17 cellular contexts compared by ENCODE assay signal in the genomic region with DNA sequence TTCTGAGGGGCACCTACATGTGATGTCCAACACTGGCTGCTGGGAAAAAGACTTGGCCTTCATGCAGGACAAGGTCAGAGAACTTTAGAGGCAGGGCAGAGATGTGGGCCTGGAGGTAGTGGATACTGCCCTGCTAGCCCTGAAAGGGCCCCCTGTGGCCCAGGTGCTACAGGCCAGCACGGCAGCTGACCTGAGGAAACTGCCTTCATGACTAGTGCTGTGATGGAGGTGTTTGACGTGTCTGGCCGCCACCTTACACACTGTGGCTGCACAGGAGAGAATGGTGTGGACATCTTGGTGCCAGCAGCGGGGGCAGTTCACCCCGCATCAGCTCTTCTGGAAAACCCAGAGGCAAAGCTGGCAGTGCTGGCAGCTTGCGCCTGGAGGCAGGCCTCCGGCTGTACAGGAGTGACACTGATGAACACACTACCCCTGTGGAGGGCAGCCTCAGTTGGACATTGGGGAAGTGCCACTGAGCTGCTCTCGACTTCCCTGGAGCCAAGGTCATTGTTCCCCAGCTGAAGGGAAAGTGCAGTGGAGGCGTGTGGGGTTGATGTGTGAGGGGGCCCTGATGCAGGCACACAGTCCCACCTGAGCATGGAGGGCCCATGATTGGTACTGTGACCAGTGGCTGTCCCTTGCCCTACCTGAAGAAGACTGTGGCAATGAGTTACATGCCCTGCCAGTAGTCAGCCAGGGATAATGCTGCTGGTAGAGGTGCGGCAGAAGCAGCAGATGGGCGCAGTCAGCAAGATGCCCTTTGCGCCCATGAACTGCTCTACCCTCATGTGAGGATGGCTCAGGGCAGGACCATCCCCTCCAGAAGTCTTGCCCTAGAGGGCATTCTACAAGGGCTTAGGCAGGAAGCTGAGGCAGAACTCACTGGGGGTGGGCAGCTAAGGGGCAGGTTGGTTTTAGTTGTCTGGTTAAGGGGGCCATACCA. TPM values are rescaled to one million over a fixed set of nuclear protein-coding genes. Genes with fewer than 3 reads are reported as not detected.
A peak's percentile ranks its signal among the peaks of the same experiment; 100 is the strongest.
DNase-seq lines count a peak whose midpoint lies in the region; ATAC-seq and TF ChIP-seq lines count a peak whose summit lies in the region.
"Had no signal": no experiment of that assay in that cellular context is flagged by ENCODE, and none has a peak within 500 bp of the region (broad histone marks: within the 10 kb centered on the region; RNA-seq: fewer than 3 reads in every experiment).

No MANE protein-coding gene starts in this region.

- H4K91ac ChIP-seq in H9 (ENCODE audit: insufficient read length, low read depth, low read length), result no peak overlapping the region

- no peaks in the 10 kb centered on the region for H3K79me2 ChIP-seq in H9 (ENCODE audit: insufficient read depth, low read length)

- H3K4me3 Mint-ChIP-seq in H9 (no peak overlapping the region), type B pancreatic cell (no peak overlapping the region)
- H3K4me3 Mint-ChIP-seq: CD4-positive, CD25-positive, alpha-beta regulatory T cell had no signal

- H3K4me2 ChIP-seq in H9 (ENCODE audit: insufficient read depth, insufficient read length, low read length), result no peak overlapping the region

- no peak overlapping the region for H2AK5ac ChIP-seq in H9 (ENCODE audit: insufficient read length, low read length)

- no peak overlapping the region for H2AFZ ChIP-seq in H9 (ENCODE audit: low read length)

- ATAC-seq in esophagus mucosa, result peak; percentile 9
- peak; percentile 47 for ATAC-seq in mucosa of descending colon

- H2BK5ac ChIP-seq in H9 (ENCODE audit: insufficient read length, low read length), result no peak overlapping the region

- TF ChIP-seq CTCF in H9 (conservative IDR thresholded peaks at IDR 0.05), result no peak
- TF ChIP-seq CTCF in mucosa of descending colon (IDR thresholded peaks at IDR 0.05), result no peak
- no peak for TF ChIP-seq CTCF in type B pancreatic cell (conservative IDR thresholded peaks at IDR 0.05)

- H3K23ac ChIP-seq in H9 (ENCODE audit: insufficient read length, low read depth, low read length), result no peak overlapping the region

- intact Hi-C loops in mucosa of descending colon (cut with DNase I, micrococcal nuclease), result no loop called here

- peaks cover 9 to 10% of the 10 kb centered on the region in 2 experiments for H3K4me1 Mint-ChIP-seq in H9
- no peaks in the 10 kb centered on the region for H3K4me1 Mint-ChIP-seq in type B pancreatic cell (ENCODE audit: unreplicated experiment)

- H2BK120ac ChIP-seq in H9 (ENCODE audit: low read depth, low read length, poor library complexity, severe bottlenecking), result no peak overlapping the region

- H3K56ac ChIP-seq in H9 (ENCODE audit: insufficient read length, low read depth, low read length), result no peak overlapping the region

- H3K27ac Mint-ChIP-seq in H9, result no peak overlapping the region; a peak in 1 of 7 replicates
- no peak overlapping the region for H3K27ac Mint-ChIP-seq in type B pancreatic cell
- H3K27ac Mint-ChIP-seq: CD4-positive, CD25-positive, alpha-beta regulatory T cell had no signal

- no peaks in the 10 kb centered on the region for H3K79me1 ChIP-seq in H9 (ENCODE audit: insufficient read depth, low read depth, low read length, poor library complexity, severe bottlenecking)

- H3K36me3 ChIP-seq in SJSA1 (no peaks in the 10 kb centered on the region), mucosa of descending colon (ENCODE audit: low read depth) (no peaks in the 10 kb centered on the region)

- no peak overlapping the region for H3K14ac ChIP-seq in H9 (ENCODE audit: insufficient read depth, low read length)

- H3K27ac ChIP-seq in H9 (ENCODE audit: insufficient read length, low read depth, low read length) (no peak overlapping the region), SJSA1 (0 out of 2 replicates have a peak overlapping the region, but pooled peaks have one; percentile 6)

- no peak overlapping the region for H4K5ac ChIP-seq in H9 (ENCODE audit: insufficient read length, low read depth, low read length)

- H3K4me1 ChIP-seq in H9 (ENCODE audit: insufficient read depth, low read length) (no peaks in the 10 kb centered on the region; the same call in 1 of the 2 replicates), SJSA1 (replicated peaks) (peaks cover 44% of the 10 kb centered on the region), mucosa of descending colon (ENCODE audit: low read depth) (peaks cover 21% of the 10 kb centered on the region)

- no peak overlapping the region for H4K8ac ChIP-seq in H9 (replicated peaks; ENCODE audit: insufficient read length, low read depth, low read length)

- in situ Hi-C loops in G401 (cut with HindIII; ENCODE audit: low sequenced_read_pairs), result no loop called here

- DNase-seq in H9 (no peak), SJSA1 (ENCODE audit: low read depth in 1 of 2, low spot score in 2 of 2) (no peak), mucosa of descending colon (peak in 1 of 3 donors; percentile 61), type B pancreatic cell (ENCODE audit: extremely low spot score, unreplicated experiment) (no peak), G401 (ENCODE audit: low spot score) (no peak), NCI-H69 (lab: John Stamatoyannopoulos, UW) (no peak)
- no peak for DNase-seq in stimulated activated CD4-positive, alpha-beta T cell treated with anti-CD3 and anti-CD28 coated beads, Interleukin-4, amount 100 ng/mL, for 4 hours
- DNase-seq: ACHN; CD4-positive, CD25-positive, alpha-beta regulatory T cell; GDM1; KG1; NCI-H1105; NCI-H1694 treated with DMSO at 0.1 percent for 48 hours; NCI-H446; NCI-H748 treated with DMSO at 0.1 percent for 48 hours; SHP77 had no signal

- H3K18ac ChIP-seq in H9 (ENCODE audit: insufficient read length, low read depth, low read length), result peak overlapping the region; percentile 11

- no peak overlapping the region for H3K9ac ChIP-seq in H9 (ENCODE audit: extremely low read depth, insufficient read length, low read length)

- H4K20me1 ChIP-seq in H9 (ENCODE audit: control insufficient read depth, insufficient read depth, insufficient read length), result no peaks in the 10 kb centered on the region

- H3K4ac ChIP-seq in H9 (ENCODE audit: low read depth, low read length), result no peak overlapping the region

- no peak overlapping the region for H3T11ph ChIP-seq in H9 (ENCODE audit: low read length)

- H3K27me3 Mint-ChIP-seq in H9 (ENCODE audit: low read depth) (peaks cover 6% of the 10 kb centered on the region), type B pancreatic cell (no peaks in the 10 kb centered on the region)

- WGBS in H9 (ENCODE audit: extremely low coverage, insufficient read length, low lambda C conversion rate), result no CpG with 5 or more reads among the region's 12 CpGs

- H3K36me3 Mint-ChIP-seq in H9 (ENCODE audit: insufficient read depth in 1 of 3, low read depth in 3 of 3), result no peaks in the 10 kb centered on the region; a peak in 1 of 7 replicates
- no peaks in the 10 kb centered on the region for H3K36me3 Mint-ChIP-seq in type B pancreatic cell

- no peaks in the 10 kb centered on the region for H3K27me3 ChIP-seq in H9 (ENCODE audit: insufficient read depth, low read length)
- no peaks in the 10 kb centered on the region for H3K27me3 ChIP-seq in SJSA1 (replicated peaks)

- no peaks in the 10 kb centered on the region for H3K23me2 ChIP-seq in H9 (ENCODE audit: insufficient read length, low read depth, low read length, poor library complexity, severe bottlenecking)

- H3K9me3 ChIP-seq in H9 (ENCODE audit: control insufficient read depth, low read depth, low read length) (no peaks in the 10 kb centered on the region), SJSA1 (replicated peaks) (no peaks in the 10 kb centered on the region), mucosa of descending colon (no peaks in the 10 kb centered on the region)

- no peak overlapping the region for H2BK20ac ChIP-seq in H9 (ENCODE audit: low read depth, low read length, poor library complexity, severe bottlenecking)

- H3K9me3 Mint-ChIP-seq in H9 (no peaks in the 10 kb centered on the region), type B pancreatic cell (no peaks in the 10 kb centered on the region)

- H2BK15ac ChIP-seq in H9 (ENCODE audit: low read depth, low read length), result no peak overlapping the region

- H2BK12ac ChIP-seq in H9 (ENCODE audit: insufficient read length, low read depth, low read length), result no peak overlapping the region

- H3K4me3 ChIP-seq in SJSA1 (no peak overlapping the region), mucosa of descending colon (no peak overlapping the region)

RNA-seq across cellular contexts. Expression of gene COQ2, which starts 36.9 kb away (rescaled TPM):
- total RNA-seq in H9 (2021) (19.8 and 19.9 TPM in 2 replicates), esophagus mucosa (16.7 TPM), mucosa of descending colon (10 to 100 TPM; 12.5 to 21.6 (median 18.1) TPM), type B pancreatic cell (ENCODE audit: low replicate concordance) (16.5 and 18.8 TPM in 2 replicates)
- total RNA-seq in SJSA1 (2014; rRNA removed; shearing (Covaris generic)), result 28.4 and 37.5 TPM in 2 replicates
- 43.3 and 46.1 TPM in 2 replicates for total RNA-seq in G401 (2014; rRNA removed; shearing (Covaris generic))
